Comparison of ENCODE assay signal across 26 cellular contexts in the genomic region with DNA sequence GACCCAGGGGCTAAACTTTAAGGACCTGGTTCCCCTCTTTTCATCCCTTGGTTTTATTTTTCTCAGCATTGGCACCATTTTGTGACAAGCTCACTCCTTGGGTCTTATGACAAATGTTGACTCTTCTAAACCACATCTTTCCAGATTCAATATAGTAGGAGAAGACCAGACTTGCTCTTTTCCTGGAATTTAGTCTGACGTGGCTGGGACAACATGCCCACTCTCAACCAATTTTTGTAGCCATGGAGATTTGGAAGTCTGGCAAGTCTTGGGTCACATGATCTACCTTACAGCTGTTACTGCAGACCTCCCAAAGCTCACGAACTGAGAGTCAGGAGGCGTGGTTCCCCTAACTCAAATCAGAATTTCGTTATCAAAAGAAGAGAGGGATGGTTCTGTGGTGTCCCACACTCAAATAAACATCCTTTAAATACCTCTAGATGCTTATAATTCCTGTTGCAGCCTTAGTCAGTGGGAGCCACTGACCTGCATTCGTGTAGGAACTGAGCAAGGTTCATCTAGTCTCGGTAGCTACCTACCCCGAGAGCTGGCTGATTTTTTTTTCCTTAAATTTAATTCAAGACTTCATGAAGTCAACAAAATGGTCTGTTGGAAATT.
"Had no signal": no experiment of that assay in that cellular context is flagged by ENCODE, and none has a peak within 500 bp of the region (broad histone marks: within the 10 kb centered on the region; RNA-seq: fewer than 3 reads in every experiment).

No MANE protein-coding gene starts in this region.

- ATAC-seq: left cardiac atrium; left ventricle myocardium superior; psoas muscle; stimulated activated naive B cell treated with anti-CD40 and anti-IgM and Interleukin-4, amounts not matched to agents 10 μg/mL and 1 μg/mL and 100 μg/mL, for 72 hours; upper lobe of right lung had no signal

- H3K4me3 Mint-ChIP-seq: activated naive CD4-positive, alpha-beta T cell treated with anti-CD3 and anti-CD28 coated beads, Interleukin-2, amount 50 U/mL, for 24 hours; central memory CD8-positive, alpha-beta T cell; mesothelial cell of epicardium; naive B cell; nephron progenitor cell; stimulated activated naive B cell treated with anti-CD40 and anti-IgM and Interleukin-4, amounts not matched to agents 10 μg/mL and 1 μg/mL and 100 μg/mL, for 72 hours had no signal

- H3K4me1 Mint-ChIP-seq: central memory CD8-positive, alpha-beta T cell; stimulated activated naive B cell treated with anti-CD40 and anti-IgM and Interleukin-4, amounts not matched to agents 10 μg/mL and 1 μg/mL and 100 μg/mL, for 72 hours had no signal

- DNase-seq: activated CD4-positive, alpha-beta T cell treated with anti-CD3 and anti-CD28 coated beads, Interleukin-2, amount 50 U/mL, for 1 hour; activated CD4-positive, CD25-positive, alpha-beta regulatory T cell treated with anti-CD3 and anti-CD28 coated beads, Interleukin-2, amount 50 U/mL, for 72 hours; activated gamma-delta T cell treated with Interleukin-2 at 50 U/mL for 16 hours; activated T-cell treated with anti-CD3 and anti-CD28 coated beads for 4 hours; dermis blood vessel endothelial cell; effector CD4-positive, alpha-beta T cell; erythroblast; head of caudate nucleus; hippocampal formation; left cardiac atrium; left ventricle myocardium superior; naive B cell; nephron progenitor cell; psoas muscle; stimulated activated CD4-positive, alpha-beta T cell treated with anti-CD3 and anti-CD28 coated beads, Interleukin-1b, Interleukin-23, amount 100 ng/mL, for 48 hours; stimulated activated CD4-positive, alpha-beta T cell treated with anti-CD3 and anti-CD28 coated beads, Interleukin-4, amount 100 ng/mL, for 4 hours; stimulated activated CD8-positive, alpha-beta memory T cell treated with anti-CD3 and anti-CD28 coated beads, Interleukin-4, amount 100 ng/mL, for 48 hours; stimulated activated naive B cell treated with anti-CD40 and anti-IgM and Interleukin-4, amounts not matched to agents 10 μg/mL and 1 μg/mL and 100 μg/mL, for 72 hours; stomach; tibial artery; upper lobe of right lung had no signal

- H3K27me3 Mint-ChIP-seq: activated naive CD4-positive, alpha-beta T cell treated with anti-CD3 and anti-CD28 coated beads, Interleukin-2, amount 50 U/mL, for 24 hours; central memory CD8-positive, alpha-beta T cell; naive B cell; stimulated activated naive B cell treated with anti-CD40 and anti-IgM and Interleukin-4, amounts not matched to agents 10 μg/mL and 1 μg/mL and 100 μg/mL, for 72 hours had no signal

- FAIRE-seq: colon, keratinocyte had no signal

- H3K27ac Mint-ChIP-seq: activated naive CD4-positive, alpha-beta T cell treated with anti-CD3 and anti-CD28 coated beads, Interleukin-2, amount 50 U/mL, for 24 hours; mesothelial cell of epicardium; nephron progenitor cell; stimulated activated naive B cell treated with anti-CD40 and anti-IgM and Interleukin-4, amounts not matched to agents 10 μg/mL and 1 μg/mL and 100 μg/mL, for 72 hours had no signal
